Comparison of ENCODE assay signal across 19 cellular contexts in the genomic region with DNA sequence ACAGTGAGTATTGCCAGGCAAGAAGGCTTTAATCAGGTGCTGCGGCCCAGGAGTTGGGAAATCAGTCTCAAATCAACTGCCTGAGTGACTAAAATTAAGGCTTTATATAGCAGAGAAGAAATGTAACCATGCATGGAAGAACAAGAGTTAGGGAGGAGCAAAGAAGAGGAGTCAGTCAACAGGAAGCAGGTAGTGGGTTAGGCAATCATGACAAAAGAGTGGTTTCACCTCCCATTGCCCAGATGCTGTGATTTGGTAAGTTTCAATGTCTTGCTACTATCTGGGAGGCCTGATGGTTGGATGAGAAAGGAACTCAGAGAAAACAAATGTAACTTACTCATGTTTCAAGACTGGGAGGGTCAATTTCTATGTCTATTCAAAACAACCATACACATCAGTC.
DNase-seq lines count a peak whose midpoint lies in the region; ATAC-seq and TF ChIP-seq lines count a peak whose summit lies in the region.
"Had no signal": no experiment of that assay in that cellular context is flagged by ENCODE, and none has a peak within 500 bp of the region (broad histone marks: within the 10 kb centered on the region; RNA-seq: fewer than 3 reads in every experiment).

No MANE protein-coding gene starts in this region.

- H3K36me3 Mint-ChIP-seq in MCF 10A (ENCODE audit: insufficient read depth, unreplicated experiment), result no peaks in the 10 kb centered on the region
- H3K36me3 Mint-ChIP-seq in activated naive CD8-positive, alpha-beta T cell treated with anti-CD3 and anti-CD28 coated beads, Interleukin-2, amount 50 U/mL, for 24 hours (ENCODE audit: low read depth), result peaks cover 22% of the 10 kb centered on the region
- peaks cover 0 to 8% (median 0%) of the 10 kb centered on the region in 5 donors for H3K36me3 Mint-ChIP-seq in naive thymus-derived CD4-positive, alpha-beta T cell
- H3K36me3 Mint-ChIP-seq: IgD-negative memory B cell had no signal

- H3K9me2 ChIP-seq in MM.1S (replicated peaks; ENCODE audit: insufficient read depth, low read length), result no peaks in the 10 kb centered on the region

- H3K9me3 ChIP-seq in breast epithelium (peaks cover 0 to 9% of the 10 kb centered on the region in 2 donors), MM.1S (replicated peaks; ENCODE audit: insufficient read depth, low read length) (no peaks in the 10 kb centered on the region)
- no peaks in the 10 kb centered on the region for H3K9me3 ChIP-seq in naive thymus-derived CD4-positive, alpha-beta T cell (ENCODE audit: control insufficient read depth in 2 of 3, low read length in 3 of 3)
- H3K9me3 ChIP-seq: HAP-1, SJSA1 had no signal

- peaks cover 7% of the 10 kb centered on the region for H3K9me3 Mint-ChIP-seq in MCF 10A (ENCODE audit: unreplicated experiment)
- H3K9me3 Mint-ChIP-seq in activated naive CD8-positive, alpha-beta T cell treated with anti-CD3 and anti-CD28 coated beads, Interleukin-2, amount 50 U/mL, for 24 hours, result peaks cover 29% of the 10 kb centered on the region
- peaks cover 2 to 24% (median 13%) of the 10 kb centered on the region in 11 donors for H3K9me3 Mint-ChIP-seq in naive thymus-derived CD4-positive, alpha-beta T cell

- H3K27ac ChIP-seq in breast epithelium, result no peak overlapping the region
- no peak overlapping the region for H3K27ac ChIP-seq in MM.1S (ENCODE audit: low read length)
- no peak overlapping the region for H3K27ac ChIP-seq in naive thymus-derived CD4-positive, alpha-beta T cell (ENCODE audit: low read depth, low read length)
- H3K27ac ChIP-seq: C4-2B, SJSA1 had no signal

- BruUV-seq in MCF 10A (replicated peaks; lab: Mats Ljungman, UMichigan), result no TSS peak

- H3K4me1 Mint-ChIP-seq in MCF 10A (ENCODE audit: insufficient read depth, unreplicated experiment), result peaks cover 15% of the 10 kb centered on the region
- peaks cover 32% of the 10 kb centered on the region for H3K4me1 Mint-ChIP-seq in activated naive CD8-positive, alpha-beta T cell treated with anti-CD3 and anti-CD28 coated beads, Interleukin-2, amount 50 U/mL, for 24 hours
- peaks cover 6 to 33% (median 19%) of the 10 kb centered on the region in 7 donors for H3K4me1 Mint-ChIP-seq in naive thymus-derived CD4-positive, alpha-beta T cell
- H3K4me1 Mint-ChIP-seq: IgD-negative memory B cell had no signal

- H3K27me3 Mint-ChIP-seq in MCF 10A (ENCODE audit: insufficient read depth, unreplicated experiment), result no peaks in the 10 kb centered on the region
- H3K27me3 Mint-ChIP-seq in activated naive CD8-positive, alpha-beta T cell treated with anti-CD3 and anti-CD28 coated beads, Interleukin-2, amount 50 U/mL, for 24 hours, result no peaks in the 10 kb centered on the region
- no peaks in the 10 kb centered on the region for H3K27me3 Mint-ChIP-seq in naive thymus-derived CD4-positive, alpha-beta T cell
- H3K27me3 Mint-ChIP-seq: IgD-negative memory B cell had no signal

- H3K4me3 Mint-ChIP-seq in MCF 10A (ENCODE audit: unreplicated experiment), result no peak overlapping the region
- no peak overlapping the region for H3K4me3 Mint-ChIP-seq in activated naive CD8-positive, alpha-beta T cell treated with anti-CD3 and anti-CD28 coated beads, Interleukin-2, amount 50 U/mL, for 24 hours
- peak overlapping the region in 5 of 10 donors; percentile 8 to 54 (median 37) for H3K4me3 Mint-ChIP-seq in naive thymus-derived CD4-positive, alpha-beta T cell
- H3K4me3 Mint-ChIP-seq: IgD-negative memory B cell had no signal

- no peaks in the 10 kb centered on the region for H3F3A ChIP-seq in MM.1S (ENCODE audit: insufficient read depth, low read length)

- H3K4me3 ChIP-seq in breast epithelium (no peak overlapping the region), MM.1S (ENCODE audit: low read length) (no peak overlapping the region)
- no peak overlapping the region for H3K4me3 ChIP-seq in naive thymus-derived CD4-positive, alpha-beta T cell (ENCODE audit: low read length)
- H3K4me3 ChIP-seq: HAP-1, SJSA1 had no signal

- intact Hi-C loops in MCF 10A (cut with micrococcal nuclease), result no loop called here
- intact Hi-C loops in breast epithelium (cut with DNase I; ENCODE audit: low total_unique reads), result no loop called here
- intact Hi-C loops in naive thymus-derived CD4-positive, alpha-beta T cell (cut with micrococcal nuclease), result no loop called here

- POLR2A ChIA-PET in MCF 10A (lab: Yijun Ruan, JAX), result no interaction called here
- POLR2A ChIA-PET in naive thymus-derived CD4-positive, alpha-beta T cell (lab: Charles Lee), result interaction anchor here (0.6 kb wide), 1 partner anchor 820 kb away, joined by 5 read pairs; no protein-coding TSS in a partner anchor

- H3K27me3 ChIP-seq in breast epithelium (no peaks in the 10 kb centered on the region), MM.1S (replicated peaks; ENCODE audit: insufficient read depth, low read length) (no peaks in the 10 kb centered on the region)
- H3K27me3 ChIP-seq in naive thymus-derived CD4-positive, alpha-beta T cell (ENCODE audit: control insufficient read depth in 2 of 2, insufficient read depth in 2 of 2, low read length in 2 of 2), result no peaks in the 10 kb centered on the region
- H3K27me3 ChIP-seq: SJSA1 had no signal

- CTCF ChIA-PET in MCF 10A (lab: Yijun Ruan, JAX), result no interaction called here
- CTCF ChIA-PET in naive thymus-derived CD4-positive, alpha-beta T cell (lab: Charles Lee), result no interaction called here

- peak; percentile 18 for DNase-seq in MCF 10A (ENCODE audit: unreplicated experiment)
- no peak for DNase-seq in breast epithelium (ENCODE audit: low spot score in 2 of 2)
- peak; percentile 25 for DNase-seq in MM.1S
- no peak for DNase-seq in activated naive CD8-positive, alpha-beta T cell treated with anti-CD3 and anti-CD28 coated beads, Interleukin-2, amount 50 U/mL, for 24 hours
- peak in 6 of 9 donors; percentile 8 to 45 (median 14) for DNase-seq in naive thymus-derived CD4-positive, alpha-beta T cell
- no peak for DNase-seq in cortex of kidney (lab: John Stamatoyannopoulos, UW)
- DNase-seq in hypothalamus (lab: John Stamatoyannopoulos, UW), result no peak
- DNase-seq: Caco-2, Kasumi-1, NCI-H1105, NCI-H2081, NCI-H2171 treated with DMSO at 0.1 percent for 48 hours, NCI-H446, NCI-H69 had no signal

- no peaks in the 10 kb centered on the region for H3K79me2 ChIP-seq in MM.1S (ENCODE audit: low read length)

- H3K4me2 ChIP-seq in MM.1S (ENCODE audit: low read depth, low read length), result no peak overlapping the region

- H3K9ac ChIP-seq in MM.1S (ENCODE audit: low read length), result no peak overlapping the region

- H3K27ac Mint-ChIP-seq in MCF 10A (ENCODE audit: low read depth, unreplicated experiment), result no peak overlapping the region
- H3K27ac Mint-ChIP-seq in activated naive CD8-positive, alpha-beta T cell treated with anti-CD3 and anti-CD28 coated beads, Interleukin-2, amount 50 U/mL, for 24 hours, result peak overlapping the region; percentile 19
- H3K27ac Mint-ChIP-seq in naive thymus-derived CD4-positive, alpha-beta T cell, result peak overlapping the region in 8 of 9 donors; percentile 7 to 89 (median 60)
- H3K27ac Mint-ChIP-seq: IgD-negative memory B cell had no signal

- TF ChIP-seq CTCF in MCF 10A (IDR thresholded peaks at IDR 0.05; ENCODE audit: unreplicated experiment) (no peak), breast epithelium (IDR thresholded peaks at IDR 0.05) (no peak), MM.1S (IDR thresholded peaks at IDR 0.05; ENCODE audit: low read length) (no peak)

- no peaks in the 10 kb centered on the region for H4K20me1 ChIP-seq in MM.1S (ENCODE audit: insufficient read depth, low read length)

- no peak for TF ChIP-seq POLR2A in breast epithelium (IDR thresholded peaks at IDR 0.05)

- H2AFZ ChIP-seq in MM.1S (ENCODE audit: low read length), result no peak overlapping the region

- ATAC-seq in activated naive CD8-positive, alpha-beta T cell treated with anti-CD3 and anti-CD28 coated beads, Interleukin-2, amount 50 U/mL, for 24 hours, result peak; percentile 69
- no peak for ATAC-seq in naive thymus-derived CD4-positive, alpha-beta T cell
- ATAC-seq: Panc1 had no signal

- H3K4me1 ChIP-seq in breast epithelium, result no peaks in the 10 kb centered on the region
- H3K4me1 ChIP-seq in MM.1S (ENCODE audit: low read length), result no peaks in the 10 kb centered on the region
- peaks cover 0 to 11% of the 10 kb centered on the region in 2 donors for H3K4me1 ChIP-seq in naive thymus-derived CD4-positive, alpha-beta T cell (ENCODE audit: control insufficient read depth in 2 of 2, insufficient read depth in 2 of 2, low read length in 2 of 2)
- H3K4me1 ChIP-seq: Caco-2, HAP-1, SJSA1 had no signal

- H3K36me3 ChIP-seq in breast epithelium (no peaks in the 10 kb centered on the region), MM.1S (replicated peaks; ENCODE audit: insufficient read depth, low read length) (no peaks in the 10 kb centered on the region)
- no peaks in the 10 kb centered on the region for H3K36me3 ChIP-seq in naive thymus-derived CD4-positive, alpha-beta T cell (ENCODE audit: control insufficient read depth in 2 of 3, insufficient read depth in 3 of 3, low read length in 3 of 3)
- H3K36me3 ChIP-seq: HAP-1, SJSA1 had no signal

Comparison
In these comparisons a context has a peak if more than half of its experiments do, and no peak if none do; other contexts are left out.
1. DNase-seq: peak in MCF 10A (single experiment), MM.1S (single experiment) and naive thymus-derived CD4-positive, alpha-beta T cell (6 of 9); none in breast epithelium (0 of 2), activated naive CD8-positive, alpha-beta T cell treated with anti-CD3 and anti-CD28 coated beads, Interleukin-2, amount 50 U/mL, for 24 hours (single experiment), cortex of kidney (single experiment) and hypothalamus (0 of 51).